Comparison of ENCODE assay signal across 3 cellular contexts in genomic region chr1:212446333-212446732, GRCh38.
"Had no signal": no experiment of that assay in that cellular context is flagged by ENCODE, and none has a peak within 500 bp of the region (broad histone marks: within the 10 kb centered on the region; RNA-seq: fewer than 3 reads in every experiment).

No MANE protein-coding gene starts in this region.

- DNase-seq: GDM1, GF-D8 had no signal

- H3K4me3 ChIP-seq: GM12878 had no signal

- ATAC-seq: GM12878 had no signal
